1 cellular context compared by ENCODE assay signal in genomic region chr12:54950071-54950727, GRCh38.
A peak's percentile ranks its signal among the peaks of the same experiment; 100 is the strongest.
TF ChIP-seq lines count a peak whose summit lies in the region.

No MANE protein-coding gene starts in this region.

TF ChIP-seq in K562, 482 proteins besides CTCF, POLR2A, EP300 and RAD21:
- TF ChIP-seq MYC (IDR thresholded peaks at IDR 0.05; ENCODE audit: low read depth, low read length) (no peak), MYC (CRISPR knock-in tag; IDR thresholded peaks at IDR 0.05; ENCODE audit: borderline replicate concordance, low read depth) (no peak), COPS2 (conservative IDR thresholded peaks at IDR 0.05) (no peak), TFE3 (CRISPR knock-in tag; IDR thresholded peaks at IDR 0.05) (peak; percentile 81), CLOCK (CRISPR knock-in tag; IDR thresholded peaks at IDR 0.05; ENCODE audit: borderline replicate concordance) (no peak)
TF ChIP-seq in K562: peak in this region for 1.
